Comparison of ENCODE assay signal across 9 cellular contexts in the genomic region with DNA sequence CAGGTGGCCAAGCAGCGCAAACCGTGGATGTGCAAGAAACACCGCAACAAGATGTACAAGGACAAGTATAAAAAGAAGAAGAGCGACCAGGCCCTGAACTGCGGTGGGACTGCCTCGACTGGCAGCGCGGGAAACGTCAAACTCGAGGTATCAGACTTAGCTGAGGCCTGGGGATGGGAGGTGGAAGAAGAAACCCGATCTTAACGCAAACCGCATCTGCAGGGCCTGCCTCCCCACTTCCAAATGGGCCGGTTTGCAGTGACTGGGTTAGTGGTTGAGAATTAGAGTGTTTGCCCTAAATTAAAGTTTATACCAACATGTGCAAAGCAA. TPM values are rescaled to one million over a fixed set of nuclear protein-coding genes. Genes with fewer than 3 reads are reported as not detected.
DNase-seq lines count a peak whose midpoint lies in the region; ATAC-seq, FAIRE-seq and TF ChIP-seq lines count a peak whose summit lies in the region.
"Had no signal": no experiment of that assay in that cellular context is flagged by ENCODE, and none has a peak within 500 bp of the region (broad histone marks: within the 10 kb centered on the region; RNA-seq: fewer than 3 reads in every experiment).

No MANE protein-coding gene starts in this region.

- WGBS in thymus: under 1% methylated on average over 14 of the region's 14 CpGs

- DNase-seq in CD1c-positive myeloid dendritic cell (ENCODE audit: extremely low spot score) (peak; percentile 21), GM19239 (ENCODE audit: insufficient read length, low spot score) (peak; percentile 12), naive B cell (no peak), activated gamma-delta T cell (lab: John Stamatoyannopoulos, UW) (no peak)

- peaks cover 25 to 51% (median 51%) of the 10 kb centered on the region in 3 donors for H3K4me1 Mint-ChIP-seq in naive B cell

- H2AFZ ChIP-seq in SU-DHL-6 (ENCODE audit: low read depth, low read length, severe bottlenecking): peak overlapping the region; percentile 81

- no peaks in the 10 kb centered on the region for H3K9me3 ChIP-seq in SU-DHL-6 (ENCODE audit: insufficient read depth, low read length)
- H3K9me3 ChIP-seq in duodenal mucosa (ENCODE audit: control insufficient read depth in 1 of 2, low read length in 2 of 2): no peaks in the 10 kb centered on the region
- H3K9me3 ChIP-seq in thymus (ENCODE audit: control insufficient read depth): no peaks in the 10 kb centered on the region

- TF ChIP-seq CTCF in SU-DHL-6 (IDR thresholded peaks at IDR 0.05; ENCODE audit: insufficient read depth, low read length, poor library complexity, severe bottlenecking): no peak

- H3K4me1 ChIP-seq in duodenal mucosa (ENCODE audit: control insufficient read depth in 1 of 2, insufficient read depth in 2 of 2, low read length in 2 of 2): peaks cover 14 to 19% of the 10 kb centered on the region in 2 donors
- peaks cover 13% of the 10 kb centered on the region for H3K4me1 ChIP-seq in thymus (ENCODE audit: control insufficient read depth, insufficient read depth, low read length)

- no peak for FAIRE-seq in GM19239 (lab: Jason Lieb, UNC)
- FAIRE-seq: TTC549 had no signal

- peak overlapping the region; percentile 92 for H3K9ac ChIP-seq in SU-DHL-6 (ENCODE audit: low read length)
- H3K9ac ChIP-seq in duodenal mucosa (ENCODE audit: low read depth in 1 of 2, low read length in 2 of 2): peak overlapping the region; percentile 36 to 73

- H3K4me3 Mint-ChIP-seq in naive B cell: peak overlapping the region; percentile 92 to 98 (median 96)

- H3K27ac ChIP-seq in SU-DHL-6 (ENCODE audit: low read depth, low read length) (peak overlapping the region; percentile 74), duodenal mucosa (ENCODE audit: low read depth, low read length) (no peak overlapping the region), thymus (ENCODE audit: low read depth) (peak overlapping the region; percentile 69)

- peak overlapping the region; percentile 95 for H3K4me2 ChIP-seq in SU-DHL-6 (ENCODE audit: low read depth, low read length, poor library complexity, severe bottlenecking)

- H3K27me3 ChIP-seq in SU-DHL-6 (ENCODE audit: low read length) (no peaks in the 10 kb centered on the region), duodenal mucosa (ENCODE audit: control insufficient read depth in 1 of 2, insufficient read depth in 2 of 2, low read length in 2 of 2) (no peaks in the 10 kb centered on the region), thymus (ENCODE audit: control insufficient read depth, insufficient read depth) (no peaks in the 10 kb centered on the region)

- H3K36me3 Mint-ChIP-seq in naive B cell: no peaks in the 10 kb centered on the region

- H3K79me2 ChIP-seq in SU-DHL-6 (ENCODE audit: insufficient read depth, low read length): peaks cover 55% of the 10 kb centered on the region

- H3K27me3 Mint-ChIP-seq in naive B cell: peaks cover 0 to 3% (median under 1%) of the 10 kb centered on the region in 3 donors

- H3K27ac Mint-ChIP-seq in naive B cell: peak overlapping the region; percentile 88 to 95 (median 94)

- no peaks in the 10 kb centered on the region for H3K36me3 ChIP-seq in SU-DHL-6 (ENCODE audit: low read length)
- no peaks in the 10 kb centered on the region for H3K36me3 ChIP-seq in duodenal mucosa (ENCODE audit: control insufficient read depth in 1 of 2, insufficient read depth in 2 of 2, low read length in 2 of 2)
- no peaks in the 10 kb centered on the region for H3K36me3 ChIP-seq in thymus (ENCODE audit: control insufficient read depth, insufficient read depth)

- H3K4me3 ChIP-seq in SU-DHL-6 (ENCODE audit: insufficient read depth, low read length, poor library complexity, severe bottlenecking) (peak overlapping the region; percentile 72), duodenal mucosa (ENCODE audit: low read depth in 1 of 2, low read length in 2 of 2) (peak overlapping the region; percentile 85 to 90), thymus (ENCODE audit: low read length) (peak overlapping the region; percentile 91)

- no peaks in the 10 kb centered on the region for H3K9me3 Mint-ChIP-seq in naive B cell

- peak; percentile 13 for ATAC-seq in HG03432 (IDR thresholded peaks at IDR 0.05; ENCODE audit: unreplicated experiment)
- ATAC-seq in naive B cell (ENCODE audit: low read depth in 2 of 2): peak; percentile 9 to 13

- H4K20me1 ChIP-seq in SU-DHL-6 (ENCODE audit: low read depth, low read length): 0 out of 2 replicates have a peak, but pooled peaks cover 3% of the 10 kb centered on the region

- H3F3A ChIP-seq in SU-DHL-6 (ENCODE audit: insufficient read depth): no peaks in the 10 kb centered on the region

- no peaks in the 10 kb centered on the region for H3K9me2 ChIP-seq in SU-DHL-6 (replicated peaks; ENCODE audit: insufficient read depth, low read length)

RNA-seq across cellular contexts. Expression of a gene that starts 0.8 kb away (rescaled TPM):
- 10 to 100 TPM in 1 of 6 donors, 1 to 10 TPM in 5; 3.3 to 10.3 (median 6.1) TPM for polyA plus RNA-seq in naive B cell (ENCODE audit: low read depth in 6 of 6)
- polyA plus RNA-seq in thymus: 9.1 TPM

Comparison
In these comparisons a context has a peak if more than half of its experiments do, and no peak if none do; other contexts are left out.
1. DNase-seq: peak in CD1c-positive myeloid dendritic cell (single experiment) and GM19239 (single experiment); none in naive B cell (single experiment) and activated gamma-delta T cell (single experiment).
2. Peak in every context shown above with its lines, with median percentiles within 50 percentile points of each other: H3K4me3 ChIP-seq.